1 cellular context compared by ENCODE assay signal in the genomic region with DNA sequence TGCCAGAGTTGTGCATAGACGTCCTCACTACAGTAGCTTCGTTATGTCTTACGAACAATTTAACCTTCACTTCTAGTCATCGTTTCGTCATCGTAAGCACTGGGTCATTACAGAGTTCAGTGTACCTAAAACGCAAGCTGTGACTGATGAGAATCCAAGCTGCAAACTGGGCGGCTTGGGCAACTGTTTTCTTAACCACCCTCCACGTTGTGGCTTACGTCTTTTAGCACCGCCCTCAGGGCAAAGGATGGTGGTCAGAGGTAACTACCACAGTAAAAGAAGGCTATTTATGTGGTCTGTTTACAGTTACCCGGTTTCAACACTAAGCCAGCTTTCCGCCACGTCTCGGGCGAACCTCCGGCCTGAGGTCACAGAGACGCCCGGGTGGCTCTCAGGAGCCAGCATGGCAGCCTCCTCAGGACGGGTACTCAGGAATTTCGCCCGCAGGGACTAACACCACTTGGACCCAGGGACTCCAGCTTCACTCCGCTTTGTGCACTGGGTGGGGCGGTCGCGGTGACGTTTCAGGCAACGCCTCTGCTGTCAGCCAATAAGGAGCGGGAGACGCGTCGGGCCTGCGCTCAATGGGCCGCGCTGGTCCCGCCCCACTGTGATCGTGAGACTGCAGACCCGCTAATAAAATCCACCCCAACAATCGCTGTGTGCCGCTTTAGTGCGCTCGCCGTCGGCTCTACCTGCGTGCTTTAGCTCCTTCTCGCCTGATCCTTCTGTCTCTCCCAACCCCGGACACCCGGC.
TF ChIP-seq lines count a peak whose summit lies in the region.

Gene CTH (plus strand): TSS at position 665 of the 756 bp plus-strand sequence. CDS start 148 bp downstream, outside the sequence.

TF ChIP-seq in A549, 52 proteins besides CTCF, POLR2A, EP300 and RAD21 (continued from another document):
- TF ChIP-seq, protein P1, sequence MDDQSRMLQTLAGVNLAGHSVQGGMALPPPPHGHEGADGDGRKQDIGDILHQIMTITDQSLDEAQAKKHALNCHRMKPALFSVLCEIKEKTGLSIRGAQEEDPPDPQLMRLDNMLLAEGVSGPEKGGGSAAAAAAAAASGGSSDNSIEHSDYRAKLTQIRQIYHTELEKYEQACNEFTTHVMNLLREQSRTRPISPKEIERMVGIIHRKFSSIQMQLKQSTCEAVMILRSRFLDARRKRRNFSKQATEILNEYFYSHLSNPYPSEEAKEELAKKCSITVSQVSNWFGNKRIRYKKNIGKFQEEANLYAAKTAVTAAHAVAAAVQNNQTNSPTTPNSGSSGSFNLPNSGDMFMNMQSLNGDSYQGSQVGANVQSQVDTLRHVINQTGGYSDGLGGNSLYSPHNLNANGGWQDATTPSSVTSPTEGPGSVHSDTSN (IDR thresholded peaks at IDR 0.05), result no peak
- TF ChIP-seq SMC3 (IDR thresholded peaks at IDR 0.05), result no peak
- no peak for TF ChIP-seq FOSB (CRISPR knock-in tag; IDR thresholded peaks at IDR 0.05)
- no peak for TF ChIP-seq SREBF2 (IDR thresholded peaks at IDR 0.05)
- no peak for TF ChIP-seq NPAS2 (CRISPR knock-in tag; IDR thresholded peaks at IDR 0.05; ENCODE audit: borderline replicate concordance)
- TF ChIP-seq RFX5 (IDR thresholded peaks at IDR 0.05), result no peak; the same call in none of the 2 replicates
- no peak for TF ChIP-seq POLR2AphosphoS2 (conservative IDR thresholded peaks at IDR 0.05; ENCODE audit: low read length)
- TF ChIP-seq NFE2L2 (conservative IDR thresholded peaks at IDR 0.05; ENCODE audit: low read length), result no peak
- TF ChIP-seq, protein P2, sequence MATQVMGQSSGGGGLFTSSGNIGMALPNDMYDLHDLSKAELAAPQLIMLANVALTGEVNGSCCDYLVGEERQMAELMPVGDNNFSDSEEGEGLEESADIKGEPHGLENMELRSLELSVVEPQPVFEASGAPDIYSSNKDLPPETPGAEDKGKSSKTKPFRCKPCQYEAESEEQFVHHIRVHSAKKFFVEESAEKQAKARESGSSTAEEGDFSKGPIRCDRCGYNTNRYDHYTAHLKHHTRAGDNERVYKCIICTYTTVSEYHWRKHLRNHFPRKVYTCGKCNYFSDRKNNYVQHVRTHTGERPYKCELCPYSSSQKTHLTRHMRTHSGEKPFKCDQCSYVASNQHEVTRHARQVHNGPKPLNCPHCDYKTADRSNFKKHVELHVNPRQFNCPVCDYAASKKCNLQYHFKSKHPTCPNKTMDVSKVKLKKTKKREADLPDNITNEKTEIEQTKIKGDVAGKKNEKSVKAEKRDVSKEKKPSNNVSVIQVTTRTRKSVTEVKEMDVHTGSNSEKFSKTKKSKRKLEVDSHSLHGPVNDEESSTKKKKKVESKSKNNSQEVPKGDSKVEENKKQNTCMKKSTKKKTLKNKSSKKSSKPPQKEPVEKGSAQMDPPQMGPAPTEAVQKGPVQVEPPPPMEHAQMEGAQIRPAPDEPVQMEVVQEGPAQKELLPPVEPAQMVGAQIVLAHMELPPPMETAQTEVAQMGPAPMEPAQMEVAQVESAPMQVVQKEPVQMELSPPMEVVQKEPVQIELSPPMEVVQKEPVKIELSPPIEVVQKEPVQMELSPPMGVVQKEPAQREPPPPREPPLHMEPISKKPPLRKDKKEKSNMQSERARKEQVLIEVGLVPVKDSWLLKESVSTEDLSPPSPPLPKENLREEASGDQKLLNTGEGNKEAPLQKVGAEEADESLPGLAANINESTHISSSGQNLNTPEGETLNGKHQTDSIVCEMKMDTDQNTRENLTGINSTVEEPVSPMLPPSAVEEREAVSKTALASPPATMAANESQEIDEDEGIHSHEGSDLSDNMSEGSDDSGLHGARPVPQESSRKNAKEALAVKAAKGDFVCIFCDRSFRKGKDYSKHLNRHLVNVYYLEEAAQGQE (IDR thresholded peaks at IDR 0.05), result no peak
- TF ChIP-seq ZNF302 (CRISPR knock-in tag; IDR thresholded peaks at IDR 0.05), result no peak
- no peak for TF ChIP-seq TFCP2L1 (CRISPR knock-in tag; IDR thresholded peaks at IDR 0.05)
- no peak for TF ChIP-seq HDAC2 (IDR thresholded peaks at IDR 0.05)
- TF ChIP-seq, protein P3, sequence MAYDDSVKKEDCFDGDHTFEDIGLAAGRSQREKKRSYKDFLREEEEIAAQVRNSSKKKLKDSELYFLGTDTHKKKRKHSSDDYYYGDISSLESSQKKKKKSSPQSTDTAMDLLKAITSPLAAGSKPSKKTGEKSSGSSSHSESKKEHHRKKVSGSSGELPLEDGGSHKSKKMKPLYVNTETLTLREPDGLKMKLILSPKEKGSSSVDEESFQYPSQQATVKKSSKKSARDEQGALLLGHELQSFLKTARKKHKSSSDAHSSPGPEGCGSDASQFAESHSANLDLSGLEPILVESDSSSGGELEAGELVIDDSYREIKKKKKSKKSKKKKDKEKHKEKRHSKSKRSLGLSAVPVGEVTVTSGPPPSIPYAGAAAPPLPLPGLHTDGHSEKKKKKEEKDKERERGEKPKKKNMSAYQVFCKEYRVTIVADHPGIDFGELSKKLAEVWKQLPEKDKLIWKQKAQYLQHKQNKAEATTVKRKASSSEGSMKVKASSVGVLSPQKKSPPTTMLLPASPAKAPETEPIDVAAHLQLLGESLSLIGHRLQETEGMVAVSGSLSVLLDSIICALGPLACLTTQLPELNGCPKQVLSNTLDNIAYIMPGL (CRISPR knock-in tag; IDR thresholded peaks at IDR 0.05; ENCODE audit: borderline replicate concordance), result no peak
- TF ChIP-seq, protein P4, sequence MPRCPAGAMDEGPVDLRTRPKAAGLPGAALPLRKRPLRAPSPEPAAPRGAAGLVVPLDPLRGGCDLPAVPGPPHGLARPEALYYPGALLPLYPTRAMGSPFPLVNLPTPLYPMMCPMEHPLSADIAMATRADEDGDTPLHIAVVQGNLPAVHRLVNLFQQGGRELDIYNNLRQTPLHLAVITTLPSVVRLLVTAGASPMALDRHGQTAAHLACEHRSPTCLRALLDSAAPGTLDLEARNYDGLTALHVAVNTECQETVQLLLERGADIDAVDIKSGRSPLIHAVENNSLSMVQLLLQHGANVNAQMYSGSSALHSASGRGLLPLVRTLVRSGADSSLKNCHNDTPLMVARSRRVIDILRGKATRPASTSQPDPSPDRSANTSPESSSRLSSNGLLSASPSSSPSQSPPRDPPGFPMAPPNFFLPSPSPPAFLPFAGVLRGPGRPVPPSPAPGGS (IDR thresholded peaks at IDR 0.05), result no peak
- TF ChIP-seq HES2 (IDR thresholded peaks at IDR 0.05), result no peak
- peak in 1 of 2 experiments; percentile 21; a peak in 1 of 4 replicates for TF ChIP-seq CEBPB (IDR thresholded peaks at IDR 0.05)
- no peak for TF ChIP-seq KDM1A (IDR thresholded peaks at IDR 0.05; ENCODE audit: low read depth)
- TF ChIP-seq KDM5A (IDR thresholded peaks at IDR 0.05), result no peak
- no peak for TF ChIP-seq CBX2 (IDR thresholded peaks at IDR 0.05; ENCODE audit: borderline replicate concordance, low read depth)
- TF ChIP-seq MAFK (IDR thresholded peaks at IDR 0.05; ENCODE audit: partially characterized antibody), result no peak
- no peak for TF ChIP-seq E2F6 (IDR thresholded peaks at IDR 0.05; ENCODE audit: borderline replicate concordance, low read depth)
- TF ChIP-seq ESRRA (IDR thresholded peaks at IDR 0.05; ENCODE audit: borderline replicate concordance, low read length), result no peak
- TF ChIP-seq ZFP36 (IDR thresholded peaks at IDR 0.05; ENCODE audit: borderline replicate concordance, partially characterized antibody), result no peak
- TF ChIP-seq CBX8 (IDR thresholded peaks at IDR 0.05), result no peak
TF ChIP-seq in A549: peak in this region for 7.
